ENCODE assay signal across 1 cellular context in genomic region chr15:65913631-65914199, GRCh38.
TF ChIP-seq lines count a peak whose summit lies in the region.

No MANE protein-coding gene starts in this region.

TF ChIP-seq in WTC11, 78 proteins besides CTCF, POLR2A, EP300 and RAD21 (continued from another document):
- no peak for TF ChIP-seq ZMAT4 (CRISPR knock-in tag; IDR thresholded peaks at IDR 0.05)
- no peak for TF ChIP-seq ZNF121 (CRISPR knock-in tag; IDR thresholded peaks at IDR 0.05)
- no peak for TF ChIP-seq ZNF219 (CRISPR knock-in tag; IDR thresholded peaks at IDR 0.05; ENCODE audit: borderline replicate concordance)
- no peak for TF ChIP-seq ATF6 (CRISPR knock-in tag; IDR thresholded peaks at IDR 0.05)
- no peak for TF ChIP-seq ZNF396 (CRISPR knock-in tag; IDR thresholded peaks at IDR 0.05; ENCODE audit: borderline replicate concordance)
